In genomic region chr1:1058921-1059493, GRCh38 we compare ENCODE assay signal across 8 cellular contexts. TPM values are rescaled to one million over a fixed set of nuclear protein-coding genes. Genes with fewer than 3 reads are reported as not detected.
A peak's percentile ranks its signal among the peaks of the same experiment; 100 is the strongest.
DNase-seq lines count a peak whose midpoint lies in the region; ATAC-seq, FAIRE-seq and TF ChIP-seq lines count a peak whose summit lies in the region.

No MANE protein-coding gene starts in this region.

- no peaks in the 10 kb centered on the region for H3K9me3 Mint-ChIP-seq in activated B cell treated with CpG ODN at 0.5 μM for 24 hours
- H3K9me3 Mint-ChIP-seq in glutamatergic neuron (ENCODE audit: unreplicated experiment): peaks cover 8% of the 10 kb centered on the region

- H3K27ac ChIP-seq in gastrocnemius medialis: no peak overlapping the region

- no peak for FAIRE-seq in HTR-8/SVneo (lab: Jason Lieb, UNC)

- H3K27me3 Mint-ChIP-seq in activated B cell treated with CpG ODN at 0.5 μM for 24 hours (peaks cover 18% of the 10 kb centered on the region), glutamatergic neuron (ENCODE audit: unreplicated experiment) (peaks cover 13% of the 10 kb centered on the region)

- no peaks in the 10 kb centered on the region for H3K36me3 Mint-ChIP-seq in activated B cell treated with CpG ODN at 0.5 μM for 24 hours (ENCODE audit: low read depth)
- H3K36me3 Mint-ChIP-seq in glutamatergic neuron (ENCODE audit: unreplicated experiment): no peaks in the 10 kb centered on the region

- ATAC-seq in GM21447 (IDR thresholded peaks at IDR 0.05; ENCODE audit: unreplicated experiment) (peak; percentile 32), activated B cell treated with CpG ODN at 0.5 μM for 24 hours (ENCODE audit: low read depth) (peak; percentile 15), gastrocnemius medialis (peak; percentile 57 to 62)

- peaks cover 10 to 15% of the 10 kb centered on the region in 2 donors for H3K4me1 ChIP-seq in gastrocnemius medialis

- TF ChIP-seq CTCF in activated B cell treated with CpG ODN at 0.5 μM for 24 hours (IDR thresholded peaks at IDR 0.05) (no peak), glutamatergic neuron (IDR thresholded peaks at IDR 0.05; ENCODE audit: partially characterized antibody, unreplicated experiment) (peak; percentile 77), gastrocnemius medialis (IDR thresholded peaks at IDR 0.05 in 4 of 5, conservative IDR thresholded peaks at IDR 0.05 in 1 of 5) (peak in 1 of 5 experiments; percentile 53)

- H3K4me1 Mint-ChIP-seq in activated B cell treated with CpG ODN at 0.5 μM for 24 hours: peaks cover 37% of the 10 kb centered on the region
- H3K4me1 Mint-ChIP-seq in glutamatergic neuron (ENCODE audit: low read depth, unreplicated experiment): no peaks in the 10 kb centered on the region

- in situ Hi-C loops in gastrocnemius medialis (cut with MboI; ENCODE audit: low sequenced_read_pairs in 4 of 4): no loop called here

- no peaks in the 10 kb centered on the region for H3K36me3 ChIP-seq in gastrocnemius medialis

- H3K27ac Mint-ChIP-seq in activated B cell treated with CpG ODN at 0.5 μM for 24 hours (no peak overlapping the region), glutamatergic neuron (ENCODE audit: unreplicated experiment) (no peak overlapping the region)

- H3K9me3 ChIP-seq in gastrocnemius medialis: no peaks in the 10 kb centered on the region

- no peak for TF ChIP-seq POLR2A in gastrocnemius medialis (IDR thresholded peaks at IDR 0.05)

- intact Hi-C loops in activated B cell treated with CpG ODN at 0.5 μM for 24 hours (cut with micrococcal nuclease): loop anchor here (1.0 kb wide), 4 partner anchors 9 to 26 kb away; no protein-coding TSS in a partner anchor
- intact Hi-C loops in gastrocnemius medialis (cut with DNase I; ENCODE audit: low total_unique reads): loop anchor here (2.0 kb wide), 1 partner anchor 18 kb away; no protein-coding TSS in a partner anchor

- peak overlapping the region; percentile 80 for H3K4me3 Mint-ChIP-seq in activated B cell treated with CpG ODN at 0.5 μM for 24 hours
- peak overlapping the region; percentile 89 for H3K4me3 Mint-ChIP-seq in glutamatergic neuron (ENCODE audit: unreplicated experiment)

- DNase-seq in GM03348 (ENCODE audit: low spot score): peak; percentile 39
- DNase-seq in HTR-8/SVneo (ENCODE audit: insufficient read length, low spot score): peak; percentile 48
- DNase-seq in activated B cell treated with CpG ODN at 0.5 μM for 24 hours: no peak
- no peak for DNase-seq in glutamatergic neuron
- no peak for DNase-seq in gastrocnemius medialis
- DNase-seq in NCI-H146 treated with DMSO at 0.1 percent for 48 hours (lab: John Stamatoyannopoulos, UW; ENCODE audit: unreplicated experiment): no peak
- DNase-seq in NCI-H1048 (lab: John Stamatoyannopoulos, UW): no peak

- CTCF ChIA-PET in activated B cell treated with CpG ODN at 0.5 μM for 24 hours (lab: Charles Lee): interaction anchor here (1.3 kb wide), 1 partner anchor 19 kb away, joined by 4 read pairs; no protein-coding TSS in a partner anchor

- POLR2A ChIA-PET in activated B cell treated with CpG ODN at 0.5 μM for 24 hours (lab: Charles Lee): interaction anchor here (1.2 to 9.0 kb wide), 7 partner anchors 8 to 57 kb away, joined by 4 to 159 read pairs (median 7); partner anchors contain the start of genes AGRN, C1orf159 and ISG15

- peaks cover 42 to 50% (median 45%) of the 10 kb centered on the region in 3 donors for H3K27me3 ChIP-seq in gastrocnemius medialis

- peak overlapping the region; percentile 47 to 83 (median 64) for H3K4me3 ChIP-seq in gastrocnemius medialis

RNA-seq across cellular contexts. Expression of gene RNF223, which starts 15.1 kb away (rescaled TPM):
- total RNA-seq in activated B cell treated with CpG ODN at 0.5 μM for 24 hours (not detected in 2 replicates), glutamatergic neuron (ENCODE audit: unreplicated experiment) (not detected), gastrocnemius medialis (not detected)

RNA-seq across cellular contexts. Expression of gene AGRN, which starts 39.1 kb away (rescaled TPM):
- 25.8 and 27.1 TPM in 2 replicates for total RNA-seq in activated B cell treated with CpG ODN at 0.5 μM for 24 hours
- total RNA-seq in glutamatergic neuron (ENCODE audit: unreplicated experiment): 914 TPM
- total RNA-seq in gastrocnemius medialis: 1 to 10 TPM; 2.0 to 3.8 (median 3.1) TPM

RNA-seq across cellular contexts. Expression of gene ISG15, which starts 45.7 kb away (rescaled TPM):
- total RNA-seq in activated B cell treated with CpG ODN at 0.5 μM for 24 hours (25.8 and 28.9 TPM in 2 replicates), glutamatergic neuron (ENCODE audit: unreplicated experiment) (18.4 TPM), gastrocnemius medialis (10 to 100 TPM in 2 of 4 donors, 1 to 10 TPM in 2; 4.3 to 37.6 (median 10.2) TPM)

RNA-seq across cellular contexts. Expression of gene C1orf159, which starts 56.9 kb away (rescaled TPM):
- total RNA-seq in activated B cell treated with CpG ODN at 0.5 μM for 24 hours (20.8 and 26.5 TPM in 2 replicates), glutamatergic neuron (ENCODE audit: unreplicated experiment) (24.5 TPM), gastrocnemius medialis (1 to 10 TPM; 2.8 to 6.4 (median 5.3) TPM)

RNA-seq across cellular contexts. Expression of gene HES4, which starts 59.1 kb away (rescaled TPM):
- total RNA-seq in activated B cell treated with CpG ODN at 0.5 μM for 24 hours (0.67 and 1.2 TPM in 2 replicates), glutamatergic neuron (ENCODE audit: unreplicated experiment) (218 TPM), gastrocnemius medialis (10 to 100 TPM in 2 of 4 donors, 1 to 10 TPM in 2; 6.4 to 17.4 (median 9.5) TPM)

Comparison
In these comparisons a context has a peak if more than half of its experiments do, and no peak if none do; other contexts are left out.
1. DNase-seq: peak in GM03348 (single experiment) and HTR-8/SVneo (single experiment); none in activated B cell treated with CpG ODN at 0.5 μM for 24 hours (single experiment), glutamatergic neuron (single experiment), gastrocnemius medialis (0 of 2), NCI-H146 treated with DMSO at 0.1 percent for 48 hours (single experiment) and NCI-H1048 (single experiment).
2. RNA of gene AGRN, which starts 39.1 kb away (total RNA-seq): 914 TPM in glutamatergic neuron (single experiment); 25.8 to 27.1 TPM in activated B cell treated with CpG ODN at 0.5 μM for 24 hours and 2.0 to 3.8 TPM in gastrocnemius medialis; every median in the first group is over 10 times any median in the second.
3. Peak in every context shown above with its lines, with median percentiles within 50 percentile points of each other: ATAC-seq.